14 cellular contexts compared by ENCODE assay signal in genomic region chr17:44915727-44916058, GRCh38. TPM values are rescaled to one million over a fixed set of nuclear protein-coding genes. Genes with fewer than 3 reads are reported as not detected.
"Had no signal": no experiment of that assay in that cellular context is flagged by ENCODE, and none has a peak within 500 bp of the region (broad histone marks: within the 10 kb centered on the region; RNA-seq: fewer than 3 reads in every experiment).

No MANE protein-coding gene starts in this region.

- H3K27me3 ChIP-seq: brain microvascular endothelial cell, SJSA1 had no signal

- H3K27ac ChIP-seq: brain microvascular endothelial cell, SJSA1 had no signal

- H3K9me3 Mint-ChIP-seq: activated CD4-positive, alpha-beta memory T cell treated with anti-CD3 and anti-CD28 coated beads, Interleukin-2, amount 10 ng/mL, durations not matched to agents 7 days and 5 days; activated naive CD4-positive, alpha-beta T cell treated with anti-CD3 and anti-CD28 coated beads for 36 hours; nephron had no signal

- ATAC-seq: left lobe of liver had no signal

- H3K4me3 ChIP-seq: esophagus muscularis mucosa, SJSA1, stomach, transverse colon had no signal

- H3K4me3 Mint-ChIP-seq: activated CD4-positive, alpha-beta memory T cell treated with anti-CD3 and anti-CD28 coated beads, Interleukin-2, amount 10 ng/mL, durations not matched to agents 7 days and 5 days; activated naive CD4-positive, alpha-beta T cell treated with anti-CD3 and anti-CD28 coated beads for 36 hours; nephron had no signal

- H3K27ac Mint-ChIP-seq: activated CD4-positive, alpha-beta memory T cell treated with anti-CD3 and anti-CD28 coated beads, Interleukin-2, amount 10 ng/mL, durations not matched to agents 7 days and 5 days; activated naive CD4-positive, alpha-beta T cell treated with anti-CD3 and anti-CD28 coated beads for 36 hours had no signal

- H3K36me3 ChIP-seq: brain microvascular endothelial cell, esophagus muscularis mucosa, SJSA1, stomach, transverse colon had no signal

- H3K9me3 ChIP-seq: esophagus muscularis mucosa, SJSA1, stomach, transverse colon had no signal

- DNase-seq: activated CD4-positive, alpha-beta memory T cell treated with anti-CD3 and anti-CD28 coated beads, Interleukin-2, amount 10 ng/mL, durations not matched to agents 7 days and 5 days; activated CD4-positive, alpha-beta T cell treated with anti-CD3 and anti-CD28 coated beads for 1 hour; activated naive CD4-positive, alpha-beta T cell treated with anti-CD3 and anti-CD28 coated beads for 36 hours; brain microvascular endothelial cell; mesendoderm; stimulated activated CD4-positive, alpha-beta T cell treated with anti-CD3 and anti-CD28 coated beads, Interleukin-15, amount 100 ng/mL, for 24 hours; stimulated activated CD4-positive, alpha-beta T cell treated with anti-CD3 and anti-CD28 coated beads, Interleukin-4, amount 100 ng/mL, for 4 hours; stomach; T-helper 9 cell; transverse colon had no signal

RNA-seq across cellular contexts. Expression of gene GFAP, which starts 0.4 kb away (rescaled TPM):
- total RNA-seq: activated CD4-positive, alpha-beta memory T cell treated with anti-CD3 and anti-CD28 coated beads, Interleukin-2, amount 10 ng/mL, durations not matched to agents 7 days and 5 days; activated naive CD4-positive, alpha-beta T cell treated with anti-CD3 and anti-CD28 coated beads for 36 hours; SJSA1 had no signal
